Comparison of ENCODE assay signal across 15 cellular contexts in the genomic region with DNA sequence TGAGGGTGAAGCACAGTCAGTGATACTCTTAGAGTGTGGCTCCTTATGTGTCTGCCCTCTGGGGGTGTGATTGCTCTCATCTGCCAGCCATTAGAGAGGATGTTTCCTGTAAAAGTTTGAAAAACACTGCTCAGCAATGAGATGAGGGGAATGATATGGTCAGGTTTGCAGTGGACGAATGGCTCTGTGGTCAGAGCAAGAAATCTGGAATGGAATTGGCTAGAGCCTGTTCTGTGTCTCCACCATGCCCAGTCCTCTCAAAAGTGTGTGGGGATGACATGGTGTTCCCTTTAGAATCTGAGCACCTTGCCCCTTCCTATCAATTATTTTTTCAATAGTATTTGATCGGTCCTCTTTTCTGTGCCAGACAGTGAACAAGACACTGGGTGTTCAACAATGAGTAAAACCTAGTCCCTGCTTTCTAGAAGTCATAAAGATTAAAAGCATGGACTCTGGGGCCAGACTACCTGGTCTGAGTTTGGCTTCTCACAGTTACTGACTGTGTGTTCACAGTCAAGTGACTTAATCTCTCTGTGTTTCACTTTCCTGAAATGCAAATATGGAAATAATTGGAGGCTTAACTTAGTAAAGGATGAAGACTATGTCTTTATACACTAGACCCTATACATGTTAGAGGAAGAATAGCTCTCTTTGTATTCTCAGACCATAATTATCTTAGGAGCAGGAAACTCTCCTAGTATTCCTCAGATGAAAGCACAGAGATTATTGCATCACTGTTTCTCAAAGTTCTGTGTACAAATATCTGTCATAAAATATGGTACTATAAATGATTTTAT. TPM values are rescaled to one million over a fixed set of nuclear protein-coding genes. Genes with fewer than 3 reads are reported as not detected.
A peak's percentile ranks its signal among the peaks of the same experiment; 100 is the strongest.
DNase-seq lines count a peak whose midpoint lies in the region; ATAC-seq and TF ChIP-seq lines count a peak whose summit lies in the region.
"Had no signal": no experiment of that assay in that cellular context is flagged by ENCODE, and none has a peak within 500 bp of the region (broad histone marks: within the 10 kb centered on the region; RNA-seq: fewer than 3 reads in every experiment).

No MANE protein-coding gene starts in this region.

- no peaks in the 10 kb centered on the region for H4K20me1 ChIP-seq in PC-9 (ENCODE audit: insufficient read depth)

- peaks cover 22% of the 10 kb centered on the region for H3K4me1 ChIP-seq in PC-9 (replicated peaks; ENCODE audit: insufficient read depth)
- no peaks in the 10 kb centered on the region for H3K4me1 ChIP-seq in right cardiac atrium (ENCODE audit: control insufficient read depth, insufficient read depth, low read length)

- CTCF ChIA-PET in BJ (lab: Yijun Ruan, JAX): interaction anchor here (0.9 kb wide), 1 partner anchor 27 kb away, joined by 3 read pairs; no protein-coding TSS in a partner anchor
- CTCF ChIA-PET in PC-9 (lab: Charles Lee): no interaction called here

- H3K79me2 ChIP-seq in PC-9 (ENCODE audit: low read depth): no peaks in the 10 kb centered on the region; the same call in 1 of the 2 replicates

- BruUV-seq in PC-9 (replicated peaks; lab: Mats Ljungman, UMichigan): no TSS peak

- intact Hi-C loops in PC-9 (cut with micrococcal nuclease; ENCODE audit: unreplicated experiment) (no loop called here), right cardiac atrium (cut with DNase I) (no loop called here)

- ATAC-seq in right cardiac atrium (peak in 1 of 2 donors; percentile 5), GM21526 (IDR thresholded peaks at IDR 0.05; ENCODE audit: low FRiP score, unreplicated experiment) (no peak)

- no peaks in the 10 kb centered on the region for H3F3A ChIP-seq in PC-9 (ENCODE audit: insufficient read depth, low read depth)

- H3K27ac Mint-ChIP-seq in progenitor cell of endocrine pancreas: no peak overlapping the region
- H3K27ac Mint-ChIP-seq: activated T-helper 1 cell treated with anti-CD3 and anti-CD28 coated beads, Interleukin-12 subunit alpha, Interleukin-12 subunit beta, Interleukin-2, Interleukin-4 antibody, amounts not matched to agents 30 ng/mL and 10 ng/mL and 1 ng/mL, durations not matched to agents 14 hours and 24 hours and 36 hours had no signal

- peak overlapping the region; percentile 86 for H3K4me3 Mint-ChIP-seq in progenitor cell of endocrine pancreas (ENCODE audit: low read depth)
- H3K4me3 Mint-ChIP-seq: activated T-helper 1 cell treated with anti-CD3 and anti-CD28 coated beads, Interleukin-12 subunit alpha, Interleukin-12 subunit beta, Interleukin-2, Interleukin-4 antibody, amounts not matched to agents 30 ng/mL and 10 ng/mL and 1 ng/mL, durations not matched to agents 14 hours and 24 hours and 36 hours had no signal

- H3K9me2 ChIP-seq in PC-9 (ENCODE audit: insufficient read depth): no peaks in the 10 kb centered on the region

- H3K36me3 Mint-ChIP-seq in progenitor cell of endocrine pancreas (ENCODE audit: insufficient read depth): no peaks in the 10 kb centered on the region

- peaks cover 38% of the 10 kb centered on the region for H3K4me1 Mint-ChIP-seq in progenitor cell of endocrine pancreas (ENCODE audit: low read depth)

- H3K4me3 ChIP-seq in BJ (ENCODE audit: low read depth, low read length) (peak overlapping the region; percentile 56; the same call in 1 of the 2 replicates), PC-9 (peak overlapping the region; percentile 87; the same call in 1 of the 2 replicates), right cardiac atrium (ENCODE audit: low read length) (peak overlapping the region; percentile 54)

- H3K27ac ChIP-seq in PC-9 (0 out of 2 replicates have a peak overlapping the region, but pooled peaks have one; percentile 17), right cardiac atrium (ENCODE audit: low read length) (peak overlapping the region; percentile 32)
- H3K27ac ChIP-seq: brain microvascular endothelial cell, HL-60, SJSA1 had no signal

- no peaks in the 10 kb centered on the region for H3K36me3 ChIP-seq in BJ (ENCODE audit: control insufficient read depth, insufficient read depth, low read length)
- no peaks in the 10 kb centered on the region for H3K36me3 ChIP-seq in PC-9 (ENCODE audit: low read depth)
- H3K36me3 ChIP-seq: brain microvascular endothelial cell, SJSA1, transverse colon had no signal

- peak overlapping the region; percentile 92; the same call in 1 of the 2 replicates for H2AFZ ChIP-seq in PC-9

- POLR2A ChIA-PET in BJ (lab: Charles Lee) (no interaction called here), PC-9 (lab: Charles Lee; ENCODE audit: unreplicated experiment) (no interaction called here)

- DNase-seq in BJ (ENCODE audit: low read depth) (no peak), PC-9 (no peak), right cardiac atrium (no peak), progenitor cell of endocrine pancreas (ENCODE audit: low spot score, unreplicated experiment) (no peak), NCI-H2107 (lab: John Stamatoyannopoulos, UW) (no peak)
- no peak for DNase-seq in activated T-cell treated with anti-CD3 and anti-CD28 coated beads, Interleukin-2, amount 50 U/mL, for 1 hour
- DNase-seq in activated T-cell treated with anti-CD3 and anti-CD28 coated beads, Interleukin-2, amount 50 U/mL, for 48 hours: no peak
- DNase-seq: activated CD4-positive, CD25-positive, alpha-beta regulatory T cell treated with anti-CD3 and anti-CD28 coated beads, Interleukin-2, amount 50 U/mL, for 72 hours; NCI-H446; transverse colon had no signal

- H3K27me3 ChIP-seq in BJ (ENCODE audit: control insufficient read depth, insufficient read depth, low read length) (no peaks in the 10 kb centered on the region), PC-9 (ENCODE audit: insufficient read depth, low read depth) (no peaks in the 10 kb centered on the region), right cardiac atrium (ENCODE audit: control insufficient read depth, insufficient read depth) (no peaks in the 10 kb centered on the region)
- H3K27me3 ChIP-seq: brain microvascular endothelial cell had no signal

- TF ChIP-seq CTCF in BJ (IDR thresholded peaks at IDR 0.05; ENCODE audit: insufficient read depth, low read depth, low read length) (no peak), PC-9 (conservative IDR thresholded peaks at IDR 0.05) (no peak), progenitor cell of endocrine pancreas (IDR thresholded peaks at IDR 0.05; ENCODE audit: unreplicated experiment) (no peak)

- H3K9me3 Mint-ChIP-seq in progenitor cell of endocrine pancreas (ENCODE audit: low read depth): no peaks in the 10 kb centered on the region
- H3K9me3 Mint-ChIP-seq: activated T-helper 1 cell treated with anti-CD3 and anti-CD28 coated beads, Interleukin-12 subunit alpha, Interleukin-12 subunit beta, Interleukin-2, Interleukin-4 antibody, amounts not matched to agents 30 ng/mL and 10 ng/mL and 1 ng/mL, durations not matched to agents 14 hours and 24 hours and 36 hours had no signal

- no peaks in the 10 kb centered on the region for H3K9me3 ChIP-seq in PC-9 (ENCODE audit: insufficient read depth, low read depth)
- H3K9me3 ChIP-seq in right cardiac atrium (ENCODE audit: control insufficient read depth, low read length): no peaks in the 10 kb centered on the region
- H3K9me3 ChIP-seq: SJSA1, transverse colon had no signal

- peak overlapping the region; percentile 88 for H3K4me2 ChIP-seq in PC-9

- H3K27me3 Mint-ChIP-seq in progenitor cell of endocrine pancreas: no peaks in the 10 kb centered on the region

- 50% methylated on average over 2 of the region's 2 CpGs for WGBS in right cardiac atrium

RNA-seq across cellular contexts. Expression of a gene that starts 1.6 kb away (rescaled TPM):
- polyA plus RNA-seq in BJ (2011; rRNA removed) (6.2 and 10.2 TPM in 2 replicates), right cardiac atrium (11.7 TPM)
- polyA minus RNA-seq in BJ (2011; rRNA and poly(A)+ RNA removed): 7.0 and 10.0 TPM in 2 replicates
- total RNA-seq in PC-9 (2021) (8.5 and 9.4 TPM in 2 replicates), right cardiac atrium (10 to 100 TPM; 18.5 to 29.8 (median 25.9) TPM), progenitor cell of endocrine pancreas (15.9 and 20.9 TPM in 2 replicates)
- total RNA-seq: activated T-helper 1 cell treated with anti-CD3 and anti-CD28 coated beads, Interleukin-12 subunit alpha, Interleukin-12 subunit beta, Interleukin-2, Interleukin-4 antibody, amounts not matched to agents 30 ng/mL and 10 ng/mL and 1 ng/mL, durations not matched to agents 14 hours and 24 hours and 36 hours had no signal
